Comparison of ENCODE assay signal across 2 cellular contexts in genomic region chr19:46970815-46971214, GRCh38.
TF ChIP-seq lines count a peak whose summit lies in the region.

No MANE protein-coding gene starts in this region.

TF ChIP-seq in SK-N-SH treated with all-trans-retinoic acid at 6 μM for 48 hours, 23 proteins besides CTCF, POLR2A, EP300 and RAD21 (continued from another document):
- TF ChIP-seq BACH2 (CRISPR knock-in tag; IDR thresholded peaks at IDR 0.05; ENCODE audit: borderline replicate concordance) (no peak), TSHZ2 (CRISPR knock-in tag; IDR thresholded peaks at IDR 0.05) (no peak), CSRNP3 (CRISPR knock-in tag; IDR thresholded peaks at IDR 0.05) (no peak)
TF ChIP-seq in SK-N-SH treated with all-trans-retinoic acid at 6 μM for 48 hours: peak in this region for 0.

TF ChIP-seq in WTC11, 78 proteins besides CTCF, POLR2A, EP300 and RAD21 (continued from another document):
- TF ChIP-seq ZNF425 (CRISPR knock-in tag; conservative IDR thresholded peaks at IDR 0.05) (no peak), HMGA2 (CRISPR knock-in tag; IDR thresholded peaks at IDR 0.05) (no peak), ZNF317 (CRISPR knock-in tag; IDR thresholded peaks at IDR 0.05; ENCODE audit: borderline replicate concordance, low read depth) (no peak), TCF7 (CRISPR knock-in tag; IDR thresholded peaks at IDR 0.05; ENCODE audit: low read depth) (no peak), ZNF532 (CRISPR knock-in tag; IDR thresholded peaks at IDR 0.05; ENCODE audit: borderline replicate concordance) (no peak), IRF1 (CRISPR knock-in tag; IDR thresholded peaks at IDR 0.05) (no peak), GABPB1 (CRISPR knock-in tag; IDR thresholded peaks at IDR 0.05) (no peak), ZNF219 (CRISPR knock-in tag; IDR thresholded peaks at IDR 0.05; ENCODE audit: borderline replicate concordance) (no peak), PRDM15 (CRISPR knock-in tag; IDR thresholded peaks at IDR 0.05) (no peak), FOXJ3 (CRISPR knock-in tag; IDR thresholded peaks at IDR 0.05; ENCODE audit: borderline replicate concordance) (no peak), SMAD3 (CRISPR knock-in tag; IDR thresholded peaks at IDR 0.05; ENCODE audit: borderline replicate concordance) (no peak)
